Comparison of ENCODE assay signal across 8 cellular contexts in genomic region chr2:176188969-176189665, GRCh38. TPM values are rescaled to one million over a fixed set of nuclear protein-coding genes. Genes with fewer than 3 reads are reported as not detected.
DNase-seq lines count a peak whose midpoint lies in the region; ATAC-seq and TF ChIP-seq lines count a peak whose summit lies in the region.

No MANE protein-coding gene starts in this region.

- H3K4me2 ChIP-seq in MM.1S (ENCODE audit: low read depth, low read length) = peak overlapping the region; percentile 73; the same call in 1 of the 2 replicates

- H3K4me3 ChIP-seq in MM.1S (ENCODE audit: low read length) = peak overlapping the region; percentile 73

- H3K27me3 ChIP-seq in MM.1S (replicated peaks; ENCODE audit: insufficient read depth, low read length) = no peaks in the 10 kb centered on the region

- H3K4me3 Mint-ChIP-seq in CD14-positive monocyte = peak overlapping the region; percentile 37 to 80
- peak overlapping the region; percentile 71 for H3K4me3 Mint-ChIP-seq in effector memory CD8-positive, alpha-beta T cell
- peak overlapping the region; percentile 96 for H3K4me3 Mint-ChIP-seq in nephron progenitor cell

- no peak overlapping the region; the same call in 1 of the 2 replicates for H2AFZ ChIP-seq in MM.1S (ENCODE audit: low read length)

- TF ChIP-seq CTCF in CD14-positive monocyte (IDR thresholded peaks at IDR 0.05) (no peak), MM.1S (IDR thresholded peaks at IDR 0.05; ENCODE audit: low read length) (no peak), nephron progenitor cell (IDR thresholded peaks at IDR 0.05) (no peak)

- H3K36me3 Mint-ChIP-seq in CD14-positive monocyte (peaks cover 6% of the 10 kb centered on the region in 2 donors), nephron progenitor cell (ENCODE audit: low read depth) (no peaks in the 10 kb centered on the region)
- H3K36me3 Mint-ChIP-seq in effector memory CD8-positive, alpha-beta T cell (ENCODE audit: insufficient read depth) = peaks cover 3% of the 10 kb centered on the region

- no peaks in the 10 kb centered on the region for H4K20me1 ChIP-seq in MM.1S (ENCODE audit: insufficient read depth, low read length)

- no peaks in the 10 kb centered on the region for H3K79me2 ChIP-seq in MM.1S (ENCODE audit: low read length)

- H3K9me3 Mint-ChIP-seq in CD14-positive monocyte = peaks cover 0 to 28% (median 18%) of the 10 kb centered on the region in 7 donors
- H3K9me3 Mint-ChIP-seq in effector memory CD8-positive, alpha-beta T cell = no peaks in the 10 kb centered on the region
- H3K9me3 Mint-ChIP-seq in nephron progenitor cell = no peaks in the 10 kb centered on the region

- H3K9me3 ChIP-seq in MM.1S (replicated peaks; ENCODE audit: insufficient read depth, low read length) = no peaks in the 10 kb centered on the region

- H3K36me3 ChIP-seq in MM.1S (replicated peaks; ENCODE audit: insufficient read depth, low read length) = no peaks in the 10 kb centered on the region

- H3K4me1 Mint-ChIP-seq in CD14-positive monocyte (peaks cover 20% of the 10 kb centered on the region), nephron progenitor cell (peaks cover 74% of the 10 kb centered on the region)
- peaks cover 17% of the 10 kb centered on the region in 2 donors for H3K4me1 Mint-ChIP-seq in effector memory CD8-positive, alpha-beta T cell (ENCODE audit: low read depth in 2 of 2)

- H3K27ac Mint-ChIP-seq in CD14-positive monocyte (no peak overlapping the region), nephron progenitor cell (peak overlapping the region; percentile 75)
- no peak overlapping the region for H3K27ac Mint-ChIP-seq in effector memory CD8-positive, alpha-beta T cell

- H3K27ac ChIP-seq in MM.1S (ENCODE audit: low read length) = no peak overlapping the region

- intact Hi-C loops in CD14-positive monocyte (cut with micrococcal nuclease) = no loop called here

- no peaks in the 10 kb centered on the region for H3K4me1 ChIP-seq in MM.1S (ENCODE audit: low read length)

- no peak overlapping the region for H3K9ac ChIP-seq in MM.1S (ENCODE audit: low read length)

- ATAC-seq in effector memory CD8-positive, alpha-beta T cell (replicated peaks) = peak; percentile 27
- no peak for ATAC-seq in GM19328 (IDR thresholded peaks at IDR 0.05; ENCODE audit: unreplicated experiment)
- ATAC-seq in HG03045 (IDR thresholded peaks at IDR 0.05; ENCODE audit: unreplicated experiment) = no peak
- no peak for ATAC-seq in GM18909 (IDR thresholded peaks at IDR 0.05; ENCODE audit: poor library complexity, unreplicated experiment)
- ATAC-seq in HG03442 (IDR thresholded peaks at IDR 0.05; ENCODE audit: unreplicated experiment) = no peak

- DNase-seq in CD14-positive monocyte (ENCODE audit: low spot score) (no peak), MM.1S (no peak), nephron progenitor cell (peak; percentile 58)
- DNase-seq in effector memory CD8-positive, alpha-beta T cell = no peak

- no peaks in the 10 kb centered on the region for H3K9me2 ChIP-seq in MM.1S (replicated peaks; ENCODE audit: insufficient read depth, low read length)

- H3K27me3 Mint-ChIP-seq in CD14-positive monocyte (ENCODE audit: low read depth in 3 of 3) (peaks cover 87 to 96% (median 89%) of the 10 kb centered on the region in 3 donors), nephron progenitor cell (ENCODE audit: low read depth, poor library complexity) (no peaks in the 10 kb centered on the region)
- H3K27me3 Mint-ChIP-seq in effector memory CD8-positive, alpha-beta T cell = peaks cover 77 to 90% of the 10 kb centered on the region in 2 donors

- H3F3A ChIP-seq in MM.1S (ENCODE audit: insufficient read depth, low read length) = no peaks in the 10 kb centered on the region

RNA-seq across cellular contexts. Expression of gene HOXD1, which starts 0.6 kb away (rescaled TPM):
- not detected for polyA plus RNA-seq in CD14-positive monocyte

RNA-seq across cellular contexts. Expression of gene HOXD3, which starts 32.0 kb away (rescaled TPM):
- polyA plus RNA-seq in CD14-positive monocyte = not detected

RNA-seq across cellular contexts. Expression of gene HOXD4, which starts 37.8 kb away (rescaled TPM):
- polyA plus RNA-seq in CD14-positive monocyte = not detected

RNA-seq across cellular contexts. Expression of gene HOXD8, which starts 59.6 kb away (rescaled TPM):
- not detected for polyA plus RNA-seq in CD14-positive monocyte
